ENCODE assay signal across 8 cellular contexts in the genomic region with DNA sequence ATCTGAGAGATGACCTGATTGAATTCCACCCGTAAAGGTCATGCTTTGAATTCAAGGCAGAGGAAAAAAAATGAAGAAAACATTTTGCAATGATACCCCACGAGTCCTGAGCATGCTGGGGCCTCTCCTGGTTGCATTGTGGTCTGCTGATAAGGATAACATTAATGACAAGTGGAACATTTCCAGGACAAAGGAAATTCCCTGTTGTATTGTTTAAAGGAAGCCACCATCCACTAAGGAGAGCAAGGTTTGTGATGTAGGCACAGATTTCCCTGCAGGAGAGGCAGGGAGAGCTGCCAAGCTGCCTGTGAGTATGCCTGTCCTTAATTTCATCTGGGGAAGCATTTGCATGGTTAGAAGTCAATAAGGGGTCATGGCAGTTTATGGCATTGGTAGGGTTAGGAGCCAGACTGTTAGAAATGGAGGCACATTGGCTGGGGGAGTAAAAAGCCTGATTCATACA. TPM values are rescaled to one million over a fixed set of nuclear protein-coding genes. Genes with fewer than 3 reads are reported as not detected.
DNase-seq lines count a peak whose midpoint lies in the region; ATAC-seq and TF ChIP-seq lines count a peak whose summit lies in the region.

No MANE protein-coding gene starts in this region.

- TF ChIP-seq CTCF in type B pancreatic cell (conservative IDR thresholded peaks at IDR 0.05) (no peak), glutamatergic neuron (IDR thresholded peaks at IDR 0.05; ENCODE audit: partially characterized antibody, unreplicated experiment) (no peak)

- CTCF ChIA-PET in activated CD8-positive, alpha-beta memory T cell treated with anti-CD3 and anti-CD28 coated beads, Interleukin-2, amount 10 ng/mL, durations not matched to agents 7 days and 5 days (lab: Charles Lee), result interaction anchor here (1.1 to 8.7 kb wide), 2 partner anchors 9 to 19 kb away, joined by 3 to 52 read pairs; no protein-coding TSS in a partner anchor

- H3K4me1 Mint-ChIP-seq in activated CD8-positive, alpha-beta memory T cell treated with anti-CD3 and anti-CD28 coated beads, Interleukin-2, amount 10 ng/mL, durations not matched to agents 7 days and 5 days, result peaks cover 91% of the 10 kb centered on the region
- H3K4me1 Mint-ChIP-seq in activated naive CD8-positive, alpha-beta T cell treated with anti-CD3 and anti-CD28 coated beads for 36 hours, result peaks cover 80% of the 10 kb centered on the region
- H3K4me1 Mint-ChIP-seq in type B pancreatic cell (ENCODE audit: unreplicated experiment) (peaks cover 59% of the 10 kb centered on the region), glutamatergic neuron (ENCODE audit: low read depth, unreplicated experiment) (peaks cover 13% of the 10 kb centered on the region)

- peak overlapping the region; percentile 98 for H3K27ac Mint-ChIP-seq in activated CD8-positive, alpha-beta memory T cell treated with anti-CD3 and anti-CD28 coated beads, Interleukin-2, amount 10 ng/mL, durations not matched to agents 7 days and 5 days
- H3K27ac Mint-ChIP-seq in activated naive CD8-positive, alpha-beta T cell treated with anti-CD3 and anti-CD28 coated beads for 36 hours, result peak overlapping the region; percentile 98
- peak overlapping the region; percentile 98 for H3K27ac Mint-ChIP-seq in type B pancreatic cell
- no peak overlapping the region for H3K27ac Mint-ChIP-seq in glutamatergic neuron (ENCODE audit: unreplicated experiment)

- no peaks in the 10 kb centered on the region for H3K9me3 Mint-ChIP-seq in activated CD8-positive, alpha-beta memory T cell treated with anti-CD3 and anti-CD28 coated beads, Interleukin-2, amount 10 ng/mL, durations not matched to agents 7 days and 5 days (ENCODE audit: low read depth)
- peaks cover 9% of the 10 kb centered on the region for H3K9me3 Mint-ChIP-seq in activated naive CD8-positive, alpha-beta T cell treated with anti-CD3 and anti-CD28 coated beads for 36 hours
- H3K9me3 Mint-ChIP-seq in type B pancreatic cell (peaks cover 9% of the 10 kb centered on the region), glutamatergic neuron (ENCODE audit: unreplicated experiment) (no peaks in the 10 kb centered on the region)

- no peaks in the 10 kb centered on the region for H3K27me3 Mint-ChIP-seq in activated CD8-positive, alpha-beta memory T cell treated with anti-CD3 and anti-CD28 coated beads, Interleukin-2, amount 10 ng/mL, durations not matched to agents 7 days and 5 days
- H3K27me3 Mint-ChIP-seq in activated naive CD8-positive, alpha-beta T cell treated with anti-CD3 and anti-CD28 coated beads for 36 hours, result no peaks in the 10 kb centered on the region
- H3K27me3 Mint-ChIP-seq in type B pancreatic cell (peaks cover 8% of the 10 kb centered on the region), glutamatergic neuron (ENCODE audit: unreplicated experiment) (no peaks in the 10 kb centered on the region)

- peaks cover 35% of the 10 kb centered on the region for H3K36me3 Mint-ChIP-seq in activated CD8-positive, alpha-beta memory T cell treated with anti-CD3 and anti-CD28 coated beads, Interleukin-2, amount 10 ng/mL, durations not matched to agents 7 days and 5 days
- peaks cover 37% of the 10 kb centered on the region for H3K36me3 Mint-ChIP-seq in activated naive CD8-positive, alpha-beta T cell treated with anti-CD3 and anti-CD28 coated beads for 36 hours
- H3K36me3 Mint-ChIP-seq in type B pancreatic cell (peaks cover 12% of the 10 kb centered on the region), glutamatergic neuron (ENCODE audit: unreplicated experiment) (no peaks in the 10 kb centered on the region)

- DNase-seq in activated CD8-positive, alpha-beta memory T cell treated with anti-CD3 and anti-CD28 coated beads, Interleukin-2, amount 10 ng/mL, durations not matched to agents 7 days and 5 days, result peak; percentile 25
- no peak for DNase-seq in activated CD8-positive, alpha-beta memory T cell treated with anti-CD3 and anti-CD28 coated beads, Interleukin-2, amount 50 U/mL, for 48 hours
- no peak for DNase-seq in activated naive CD8-positive, alpha-beta T cell treated with anti-CD3 and anti-CD28 coated beads for 36 hours
- DNase-seq in left lobe of liver (ENCODE audit: low spot score), result no peak
- no peak for DNase-seq in type B pancreatic cell (ENCODE audit: extremely low spot score, unreplicated experiment)
- no peak for DNase-seq in inferior parietal cortex (ENCODE audit: extremely low spot score)
- no peak for DNase-seq in glutamatergic neuron
- DNase-seq in COLO668 (lab: John Stamatoyannopoulos, UW; ENCODE audit: unreplicated experiment), result no peak

- ATAC-seq in activated CD8-positive, alpha-beta memory T cell treated with anti-CD3 and anti-CD28 coated beads, Interleukin-2, amount 10 ng/mL, durations not matched to agents 7 days and 5 days, result no peak
- peak; percentile 42 for ATAC-seq in left lobe of liver

- H3K4me3 Mint-ChIP-seq in activated CD8-positive, alpha-beta memory T cell treated with anti-CD3 and anti-CD28 coated beads, Interleukin-2, amount 10 ng/mL, durations not matched to agents 7 days and 5 days, result peak overlapping the region; percentile 52
- peak overlapping the region; percentile 60 for H3K4me3 Mint-ChIP-seq in activated naive CD8-positive, alpha-beta T cell treated with anti-CD3 and anti-CD28 coated beads for 36 hours
- H3K4me3 Mint-ChIP-seq in type B pancreatic cell (peak overlapping the region; percentile 79), glutamatergic neuron (ENCODE audit: unreplicated experiment) (no peak overlapping the region)

RNA-seq across cellular contexts. Expression of gene FLI1, which starts 21.9 kb away (rescaled TPM):
- total RNA-seq in activated CD8-positive, alpha-beta memory T cell treated with anti-CD3 and anti-CD28 coated beads, Interleukin-2, amount 10 ng/mL, durations not matched to agents 7 days and 5 days, result 100 to 1,000 TPM in 1 of 2 experiments, 10 to 100 TPM in 1; 85.0 to 105 TPM
- total RNA-seq in activated naive CD8-positive, alpha-beta T cell treated with anti-CD3 and anti-CD28 coated beads for 36 hours, result 10 to 100 TPM; 37.5 to 38.9 TPM
- total RNA-seq in left lobe of liver (3.4 TPM), type B pancreatic cell (ENCODE audit: low replicate concordance) (2.4 and 20.2 TPM in 2 replicates), glutamatergic neuron (ENCODE audit: unreplicated experiment) (not detected)
